In genomic region chr6:128421788-128422187, GRCh38 we compare ENCODE assay signal across 13 cellular contexts.
"Had no signal": no experiment of that assay in that cellular context is flagged by ENCODE, and none has a peak within 500 bp of the region (broad histone marks: within the 10 kb centered on the region; RNA-seq: fewer than 3 reads in every experiment).

No MANE protein-coding gene starts in this region.

- H3K4me3 ChIP-seq: heart left ventricle, right atrium auricular region, SJSA1 had no signal

- H3K4me1 Mint-ChIP-seq: naive thymus-derived CD4-positive, alpha-beta T cell; stimulated activated memory B cell treated with anti-CD40 and anti-IgM and Interleukin-4, amounts not matched to agents 10 μg/mL and 1 μg/mL and 100 μg/mL, for 72 hours had no signal

- H3K27ac ChIP-seq: right atrium auricular region, SJSA1, VCaP had no signal

- ATAC-seq: esophagus mucosa; naive thymus-derived CD4-positive, alpha-beta T cell; stimulated activated memory B cell treated with anti-CD40 and anti-IgM and Interleukin-4, amounts not matched to agents 10 μg/mL and 1 μg/mL and 100 μg/mL, for 72 hours had no signal

- H3K9me3 ChIP-seq: right atrium auricular region, SJSA1 had no signal

- H3K27ac Mint-ChIP-seq: activated naive CD4-positive, alpha-beta T cell treated with anti-CD3 and anti-CD28 coated beads for 36 hours; mesothelial cell of epicardium; naive thymus-derived CD4-positive, alpha-beta T cell; stimulated activated memory B cell treated with anti-CD40 and anti-IgM and Interleukin-4, amounts not matched to agents 10 μg/mL and 1 μg/mL and 100 μg/mL, for 72 hours; type B pancreatic cell had no signal

- H3K36me3 Mint-ChIP-seq: naive thymus-derived CD4-positive, alpha-beta T cell; stimulated activated memory B cell treated with anti-CD40 and anti-IgM and Interleukin-4, amounts not matched to agents 10 μg/mL and 1 μg/mL and 100 μg/mL, for 72 hours had no signal

- H3K4me3 Mint-ChIP-seq: activated naive CD4-positive, alpha-beta T cell treated with anti-CD3 and anti-CD28 coated beads for 36 hours; mesothelial cell of epicardium; naive thymus-derived CD4-positive, alpha-beta T cell; stimulated activated memory B cell treated with anti-CD40 and anti-IgM and Interleukin-4, amounts not matched to agents 10 μg/mL and 1 μg/mL and 100 μg/mL, for 72 hours; type B pancreatic cell had no signal

- H3K36me3 ChIP-seq: heart left ventricle, right atrium auricular region, SJSA1 had no signal

- DNase-seq: activated CD8-positive, alpha-beta memory T cell treated with anti-CD3 and anti-CD28 coated beads for 24 hours; activated naive CD4-positive, alpha-beta T cell treated with anti-CD3 and anti-CD28 coated beads for 36 hours; dermis blood vessel endothelial cell; heart left ventricle; naive thymus-derived CD4-positive, alpha-beta T cell; small intestine had no signal

- H3K4me1 ChIP-seq: SJSA1 had no signal

- H3K27me3 Mint-ChIP-seq: stimulated activated memory B cell treated with anti-CD40 and anti-IgM and Interleukin-4, amounts not matched to agents 10 μg/mL and 1 μg/mL and 100 μg/mL, for 72 hours; type B pancreatic cell had no signal

- H3K27me3 ChIP-seq: heart left ventricle, right atrium auricular region, SJSA1 had no signal
